In genomic region chr10:123391275-123392028, GRCh38 we compare ENCODE assay signal across 16 cellular contexts.
DNase-seq lines count a peak whose midpoint lies in the region; ATAC-seq, FAIRE-seq and TF ChIP-seq lines count a peak whose summit lies in the region.
"Had no signal": no experiment of that assay in that cellular context is flagged by ENCODE, and none has a peak within 500 bp of the region (broad histone marks: within the 10 kb centered on the region; RNA-seq: fewer than 3 reads in every experiment).

No MANE protein-coding gene starts in this region.

- no peak for TF ChIP-seq POLR2A in H54 (IDR thresholded peaks at IDR 0.05; ENCODE audit: low read depth, low read length)
- no peak for TF ChIP-seq POLR2A in erythroblast (IDR thresholded peaks at IDR 0.05; ENCODE audit: low read length)

- no peaks in the 10 kb centered on the region for H4K20me1 ChIP-seq in DOHH2 (ENCODE audit: control insufficient read depth, insufficient read depth, low read depth, low read length)

- H3F3A ChIP-seq in DOHH2 (ENCODE audit: control insufficient read depth, insufficient read depth): peaks cover 23% of the 10 kb centered on the region

- TF ChIP-seq CTCF in DOHH2 (IDR thresholded peaks at IDR 0.05; ENCODE audit: low read depth, low read length, poor library complexity, severe bottlenecking) (no peak), foreskin fibroblast (IDR thresholded peaks at IDR 0.05; ENCODE audit: low read depth, low read length) (no peak)

- no peak for FAIRE-seq in H54 (lab: Jason Lieb, UNC)
- FAIRE-seq: kidney, TTC549 had no signal

- DNase-seq in H54 (ENCODE audit: insufficient read length, low spot score) (no peak), epidermal melanocyte (ENCODE audit: insufficient read length, low spot score) (no peak), foreskin fibroblast (no peak), erythroblast (lab: John Stamatoyannopoulos, UW) (no peak)
- DNase-seq: activated T-cell treated with anti-CD3 and anti-CD28 coated beads, Interleukin-2, amount 50 U/mL, for 72 hours; EL; kidney; NCI-H1105 had no signal

- peak overlapping the region; percentile 84 for H3K4me2 ChIP-seq in DOHH2 (ENCODE audit: low read length)

- H3K9me3 ChIP-seq in DOHH2 (ENCODE audit: control insufficient read depth, insufficient read depth, low read length): peaks cover 39% of the 10 kb centered on the region
- H3K9me3 ChIP-seq: neutrophil had no signal

- peak overlapping the region; percentile 63 for H3K4me3 ChIP-seq in DOHH2 (ENCODE audit: low read length)
- no peak overlapping the region for H3K4me3 ChIP-seq in foreskin fibroblast (ENCODE audit: low read depth in 1 of 2, low read length in 2 of 2)
- H3K4me3 ChIP-seq: cardiac muscle cell had no signal

- no peaks in the 10 kb centered on the region for H3K9me2 ChIP-seq in DOHH2 (replicated peaks; ENCODE audit: control insufficient read depth, low read length)

- no peaks in the 10 kb centered on the region for H3K27me3 ChIP-seq in DOHH2 (ENCODE audit: control insufficient read depth, low read length)
- H3K27me3 ChIP-seq: cardiac muscle cell had no signal

- ATAC-seq in GM19328 (IDR thresholded peaks at IDR 0.05; ENCODE audit: unreplicated experiment): peak; percentile 29
- peak; percentile 22 for ATAC-seq in HG02678 (IDR thresholded peaks at IDR 0.05; ENCODE audit: unreplicated experiment)
- ATAC-seq in HG03469 (IDR thresholded peaks at IDR 0.05; ENCODE audit: unreplicated experiment): peak; percentile 17
- ATAC-seq: activated T-cell treated with anti-CD3 and anti-CD28 coated beads, Interleukin-2, amount 50 U/mL, for 72 hours had no signal

- peaks cover 59% of the 10 kb centered on the region for H3K4me1 ChIP-seq in DOHH2 (ENCODE audit: control insufficient read depth, low read length)

- no peaks in the 10 kb centered on the region for H3K79me2 ChIP-seq in DOHH2 (ENCODE audit: control insufficient read depth, low read length)

- peak overlapping the region; percentile 94 for H3K27ac ChIP-seq in DOHH2 (ENCODE audit: low read depth, low read length)
- H3K27ac ChIP-seq: cardiac muscle cell, HL-60, neutrophil had no signal

- H3K36me3 ChIP-seq in DOHH2 (ENCODE audit: control insufficient read depth, low read length): no peaks in the 10 kb centered on the region
- H3K36me3 ChIP-seq: cardiac muscle cell, neutrophil had no signal
